ENCODE assay signal across 10 cellular contexts in the genomic region with DNA sequence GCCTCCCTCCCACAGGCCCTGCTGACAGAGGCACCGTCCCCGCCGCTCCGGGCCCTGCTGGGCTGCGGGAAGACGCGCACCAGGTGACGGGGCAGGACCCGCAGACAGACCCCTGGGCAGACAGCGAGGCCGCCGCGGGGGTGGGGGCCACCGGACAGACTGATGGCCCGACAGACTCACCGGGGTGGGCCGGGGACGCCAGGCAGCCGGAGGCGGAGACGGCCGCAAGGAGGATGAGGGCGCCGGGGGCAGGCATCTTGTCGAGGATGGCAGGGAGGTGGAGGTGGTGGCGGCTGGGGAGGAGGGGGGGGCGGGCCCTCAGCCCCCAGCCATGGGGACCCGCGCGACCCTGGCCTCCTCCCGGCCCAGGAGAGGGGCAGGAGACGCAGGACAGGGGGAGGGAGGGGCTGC. TPM values are rescaled to one million over a fixed set of nuclear protein-coding genes. Genes with fewer than 3 reads are reported as not detected.
DNase-seq lines count a peak whose midpoint lies in the region; ATAC-seq and TF ChIP-seq lines count a peak whose summit lies in the region.
"Had no signal": no experiment of that assay in that cellular context is flagged by ENCODE, and none has a peak within 500 bp of the region (broad histone marks: within the 10 kb centered on the region; RNA-seq: fewer than 3 reads in every experiment).

No MANE protein-coding gene starts in this region.

- TF ChIP-seq CTCF in DOHH2 (IDR thresholded peaks at IDR 0.05; ENCODE audit: low read depth, low read length, poor library complexity, severe bottlenecking) (no peak), Panc1 (IDR thresholded peaks at IDR 0.05) (no peak), HFFc6 (IDR thresholded peaks at IDR 0.05) (no peak)

- H3K79me2 ChIP-seq in DOHH2 (ENCODE audit: control insufficient read depth, low read length), result no peaks in the 10 kb centered on the region
- peaks cover 3% of the 10 kb centered on the region for H3K79me2 ChIP-seq in trophoblast cell (ENCODE audit: control insufficient read depth, insufficient read depth, low read length, poor library complexity)

- H3K27ac Mint-ChIP-seq in central memory CD8-positive, alpha-beta T cell (ENCODE audit: low read depth), result no peak overlapping the region
- H3K27ac Mint-ChIP-seq in HFFc6, result no peak overlapping the region

- no peaks in the 10 kb centered on the region for H3K9me3 Mint-ChIP-seq in central memory CD8-positive, alpha-beta T cell
- no peaks in the 10 kb centered on the region for H3K9me3 Mint-ChIP-seq in HFFc6

- H2BK120ac ChIP-seq in trophoblast cell (ENCODE audit: insufficient read depth, low read length, poor library complexity), result no peak overlapping the region

- no peak overlapping the region for H3K4me3 Mint-ChIP-seq in central memory CD8-positive, alpha-beta T cell
- no peak overlapping the region for H3K4me3 Mint-ChIP-seq in HFFc6

- no peak overlapping the region for H2BK5ac ChIP-seq in trophoblast cell (ENCODE audit: low read depth, low read length, poor library complexity)

- H3K9me3 ChIP-seq in DOHH2 (ENCODE audit: control insufficient read depth, insufficient read depth, low read length) (no peaks in the 10 kb centered on the region), Panc1 (ENCODE audit: control insufficient read depth, insufficient read depth, low read depth, low read length) (no peaks in the 10 kb centered on the region), trophoblast cell (ENCODE audit: insufficient read depth, low read depth, low read length) (peaks cover 12% of the 10 kb centered on the region)

- no peak overlapping the region for H2AFZ ChIP-seq in trophoblast cell (ENCODE audit: insufficient read depth, low read length, poor library complexity)

- no peak overlapping the region for H4K8ac ChIP-seq in trophoblast cell (ENCODE audit: low read depth, low read length)

- in situ Hi-C loops in Panc1 (cut with HindIII; ENCODE audit: low pct_unique_long_range_greater_than_20kb, low sequenced_read_pairs), result no loop called here

- H2AK5ac ChIP-seq in trophoblast cell (ENCODE audit: low read length), result no peak overlapping the region

- ATAC-seq in Panc1 (no peak), HG03439 (IDR thresholded peaks at IDR 0.05; ENCODE audit: unreplicated experiment) (no peak), HG02938 (IDR thresholded peaks at IDR 0.05; ENCODE audit: unreplicated experiment) (no peak)
- peak; percentile 6 for ATAC-seq in central memory CD8-positive, alpha-beta T cell (replicated peaks; ENCODE audit: extremely low read depth, poor library complexity, severe bottlenecking)

- H3K9me2 ChIP-seq in DOHH2 (replicated peaks; ENCODE audit: control insufficient read depth, low read length), result no peaks in the 10 kb centered on the region

- POLR2A ChIA-PET in Panc1 (lab: Charles Lee), result interaction anchor here (0.7 kb wide), 1 partner anchor 153 kb away, joined by 13 read pairs; no protein-coding TSS in a partner anchor

- peaks cover 2% of the 10 kb centered on the region; the same call in 1 of the 2 replicates for H4K20me1 ChIP-seq in DOHH2 (ENCODE audit: control insufficient read depth, insufficient read depth, low read depth, low read length)

- BruUV-seq in Panc1 (replicated peaks; lab: Mats Ljungman, UMichigan), result no TSS peak

- H3K79me1 ChIP-seq in trophoblast cell (ENCODE audit: low read length), result peaks cover 4% of the 10 kb centered on the region

- H3K4me3 ChIP-seq in DOHH2 (ENCODE audit: low read length) (peak overlapping the region; percentile 87), Panc1 (ENCODE audit: low read depth in 2 of 2, low read length in 2 of 2) (peak overlapping the region; percentile 33 to 39; a peak in 3 of 4 replicates), trophoblast cell (ENCODE audit: low read depth, low read length) (no peak overlapping the region)
- H3K4me3 ChIP-seq: K562, lung had no signal

- CTCF ChIA-PET in Panc1 (lab: Charles Lee), result interaction anchor here (0.7 kb wide), 1 partner anchor 36 kb away, joined by 10 read pairs; no protein-coding TSS in a partner anchor

- H3K14ac ChIP-seq in trophoblast cell (ENCODE audit: low read length), result no peak overlapping the region

- H3K9ac ChIP-seq in trophoblast cell (ENCODE audit: low read length), result no peak overlapping the region

- H3K4ac ChIP-seq in trophoblast cell (ENCODE audit: low read depth, low read length), result no peak overlapping the region

- no peak overlapping the region for H4K91ac ChIP-seq in trophoblast cell (ENCODE audit: low read depth, low read length)

- no CpG with 5 or more reads among the region's 32 CpGs for WGBS in trophoblast cell (ENCODE audit: extremely low coverage, insufficient coverage, insufficient read length)

- H3K36me3 Mint-ChIP-seq in central memory CD8-positive, alpha-beta T cell (ENCODE audit: insufficient read depth), result peaks cover 9% of the 10 kb centered on the region
- H3K36me3 Mint-ChIP-seq in HFFc6 (ENCODE audit: low read depth), result no peaks in the 10 kb centered on the region

- no peaks in the 10 kb centered on the region for H3K27me3 Mint-ChIP-seq in central memory CD8-positive, alpha-beta T cell
- H3K27me3 Mint-ChIP-seq in HFFc6 (ENCODE audit: insufficient read depth), result peaks cover 13% of the 10 kb centered on the region

- intact Hi-C loops in Panc1 (cut with micrococcal nuclease; ENCODE audit: unreplicated experiment), result no loop called here

- H3K36me3 ChIP-seq in DOHH2 (ENCODE audit: control insufficient read depth, low read length) (no peaks in the 10 kb centered on the region), Panc1 (ENCODE audit: control insufficient read depth, insufficient read depth, low read length) (no peaks in the 10 kb centered on the region), trophoblast cell (ENCODE audit: control insufficient read depth in 1 of 2, insufficient read depth in 2 of 2, low read length in 2 of 2) (no peaks in the 10 kb centered on the region)

- no peak overlapping the region for H3K23ac ChIP-seq in trophoblast cell (ENCODE audit: low read length)

- no peak overlapping the region for H4K12ac ChIP-seq in trophoblast cell (ENCODE audit: low read depth, low read length)

- peaks cover 32% of the 10 kb centered on the region for H3K4me1 ChIP-seq in DOHH2 (ENCODE audit: control insufficient read depth, low read length)
- H3K4me1 ChIP-seq in Panc1 (ENCODE audit: control insufficient read depth, insufficient read depth, low read length), result peaks cover 2% of the 10 kb centered on the region; the same call in 1 of the 2 replicates
- H3K4me1 ChIP-seq in trophoblast cell (ENCODE audit: control insufficient read depth in 1 of 2, insufficient read depth in 2 of 2, low read length in 2 of 2), result peaks cover 2 to 3% of the 10 kb centered on the region in 2 experiments

- DNase-seq in Panc1 (ENCODE audit: low read depth, low spot score) (no peak), trophoblast cell (peak; percentile 75 to 80), NCI-H1436 (lab: John Stamatoyannopoulos, UW) (no peak), HFFc6 (no peak)
- no peak for DNase-seq in central memory CD8-positive, alpha-beta T cell (ENCODE audit: low spot score in 2 of 2)

- H3K27ac ChIP-seq in DOHH2 (ENCODE audit: low read depth, low read length) (no peak overlapping the region), Panc1 (ENCODE audit: low read length) (no peak overlapping the region), trophoblast cell (ENCODE audit: low read depth, low read length) (no peak overlapping the region)

- H3K27me3 ChIP-seq in DOHH2 (ENCODE audit: control insufficient read depth, low read length), result peaks cover 9% of the 10 kb centered on the region
- H3K27me3 ChIP-seq in Panc1 (ENCODE audit: control insufficient read depth, insufficient read depth, low read length), result no peaks in the 10 kb centered on the region
- peaks cover 8% of the 10 kb centered on the region for H3K27me3 ChIP-seq in trophoblast cell (ENCODE audit: insufficient read depth, low read length)

- H3K4me2 ChIP-seq in DOHH2 (ENCODE audit: low read length) (peak overlapping the region; percentile 80), trophoblast cell (ENCODE audit: low read length) (peak overlapping the region; percentile 34)

- H2BK12ac ChIP-seq in trophoblast cell (ENCODE audit: low read length), result no peak overlapping the region

- H3K18ac ChIP-seq in trophoblast cell (ENCODE audit: low read length), result no peak overlapping the region

- peaks cover 16% of the 10 kb centered on the region for H3K4me1 Mint-ChIP-seq in central memory CD8-positive, alpha-beta T cell
- peaks cover 7% of the 10 kb centered on the region for H3K4me1 Mint-ChIP-seq in HFFc6 (ENCODE audit: low read depth)

- peaks cover 16% of the 10 kb centered on the region for H3F3A ChIP-seq in DOHH2 (ENCODE audit: control insufficient read depth, insufficient read depth)

RNA-seq across cellular contexts. Expression of gene LMTK3, which starts 0.3 kb away (rescaled TPM):
- 10.6 TPM for total RNA-seq in Panc1 (2021; ENCODE audit: unreplicated experiment)
- polyA plus RNA-seq in Panc1 (2012; ENCODE audit: insufficient read length), result 16.9 TPM
- polyA plus RNA-seq in trophoblast cell (2013), result 14.4 and 14.6 TPM in 2 replicates
- under 1 TPM; 0.21 to 0.88 (median 0.60) TPM for total RNA-seq in HFFc6 (2021; fragmentation: NEBNext Ultra II Directional; extraction: Animal tissue kit (Norgen Biotek cat#: 25700))

RNA-seq across cellular contexts. Expression of gene SULT2B1, which starts 40.6 kb away (rescaled TPM):
- 3.6 TPM for total RNA-seq in Panc1 (2021; ENCODE audit: unreplicated experiment)
- 7.1 TPM for polyA plus RNA-seq in Panc1 (2012; ENCODE audit: insufficient read length)
- 0.39 and 0.44 TPM in 2 replicates for polyA plus RNA-seq in trophoblast cell (2013)
- under 1 TPM in 1 of 6 experiments, not detected in 5; 0.33 TPM for total RNA-seq in HFFc6 (2021; fragmentation: NEBNext Ultra II Directional; extraction: Animal tissue kit (Norgen Biotek cat#: 25700))

RNA-seq across cellular contexts. Expression of gene CYTH2, which starts 42.2 kb away (rescaled TPM):
- 53.4 TPM for total RNA-seq in Panc1 (2021; ENCODE audit: unreplicated experiment)
- 47.4 TPM for polyA plus RNA-seq in Panc1 (2012; ENCODE audit: insufficient read length)
- polyA plus RNA-seq in trophoblast cell (2013), result 63.7 and 67.0 TPM in 2 replicates
- 10 to 100 TPM; 46.2 to 49.5 (median 47.1) TPM for total RNA-seq in HFFc6 (2021; fragmentation: NEBNext Ultra II Directional; extraction: Animal tissue kit (Norgen Biotek cat#: 25700))

RNA-seq across cellular contexts. Expression of gene KCNJ14, which starts 56.0 kb away (rescaled TPM):
- 2.9 TPM for total RNA-seq in Panc1 (2021; ENCODE audit: unreplicated experiment)
- 0.82 TPM for polyA plus RNA-seq in Panc1 (2012; ENCODE audit: insufficient read length)
- 0.49 and 0.57 TPM in 2 replicates for polyA plus RNA-seq in trophoblast cell (2013)
- under 1 TPM; 0.33 to 0.90 (median 0.51) TPM for total RNA-seq in HFFc6 (2021; fragmentation: NEBNext Ultra II Directional; extraction: Animal tissue kit (Norgen Biotek cat#: 25700))

Comparison
In these comparisons a context has a peak if more than half of its experiments do, and no peak if none do; other contexts are left out.
1. DNase-seq: peak in trophoblast cell (2 of 2); none in Panc1 (single experiment), central memory CD8-positive, alpha-beta T cell (0 of 2), NCI-H1436 (single experiment) and HFFc6 (single experiment).